In genomic region chr19:49766007-49766937, GRCh38 we compare ENCODE assay signal across 8 cellular contexts. TPM values are rescaled to one million over a fixed set of nuclear protein-coding genes. Genes with fewer than 3 reads are reported as not detected.
A peak's percentile ranks its signal among the peaks of the same experiment; 100 is the strongest.
DNase-seq lines count a peak whose midpoint lies in the region; ATAC-seq and TF ChIP-seq lines count a peak whose summit lies in the region.

No MANE protein-coding gene starts in this region.

- ATAC-seq in HG03457 (IDR thresholded peaks at IDR 0.05; ENCODE audit: unreplicated experiment) = peak; percentile 86

- no peaks in the 10 kb centered on the region for H3K27me3 ChIP-seq in BJ (ENCODE audit: control insufficient read depth, insufficient read depth, low read length)

- no peak for TF ChIP-seq CTCF in BJ (IDR thresholded peaks at IDR 0.05; ENCODE audit: insufficient read depth, low read depth, low read length)

- H3K4me3 ChIP-seq in BJ (ENCODE audit: low read depth, low read length) = peak overlapping the region; percentile 93

- peaks cover 1% of the 10 kb centered on the region for H3K36me3 ChIP-seq in BJ (ENCODE audit: control insufficient read depth, insufficient read depth, low read length)

- H3K27ac ChIP-seq in cingulate gyrus (ENCODE audit: low read depth, low read length) = peak overlapping the region; percentile 98

- CTCF ChIA-PET in BJ (lab: Yijun Ruan, JAX) = interaction anchor here (0.6 to 2.1 kb wide), 6 partner anchors 15 to 94 kb away, joined by 3 to 7 read pairs (median 4); no protein-coding TSS in a partner anchor

- DNase-seq in BJ (ENCODE audit: low read depth) (peak; percentile 100), GM19240 (ENCODE audit: insufficient read length, low spot score) (peak; percentile 99), NCI-H524 (lab: John Stamatoyannopoulos, UW) (peak; percentile 100), kidney glomerular epithelial cell (lab: John Stamatoyannopoulos, UW) (peak; percentile 100)
- DNase-seq in activated CD4-positive, alpha-beta T cell treated with anti-CD3 and anti-CD28 coated beads for 4 hours = peak; percentile 98 to 99
- DNase-seq in stimulated activated CD4-positive, alpha-beta T cell treated with anti-CD3 and anti-CD28 coated beads, Interleukin-15, amount 100 ng/mL, for 48 hours (ENCODE audit: low read depth in 2 of 2) = peak; percentile 98 to 99

- POLR2A ChIA-PET in BJ (lab: Charles Lee) = interaction anchor here (0.6 to 0.9 kb wide), 4 partner anchors 8 to 234 kb away, joined by 3 to 5 read pairs (median 4); no protein-coding TSS in a partner anchor

RNA-seq across cellular contexts. Expression of gene AP2A1, which starts 0.5 kb away (rescaled TPM):
- polyA plus RNA-seq in BJ (2011; rRNA removed) = 82.1 and 153 TPM in 2 replicates
- polyA minus RNA-seq in BJ (2011; rRNA and poly(A)+ RNA removed) = 110 and 142 TPM in 2 replicates

RNA-seq across cellular contexts. Expression of gene TSKS, which starts 3.2 kb away (rescaled TPM):
- polyA plus RNA-seq in BJ (2011; rRNA removed) = 0.11 and 0.15 TPM in 2 replicates
- not detected in 2 replicates for polyA minus RNA-seq in BJ (2011; rRNA and poly(A)+ RNA removed)

RNA-seq across cellular contexts. Expression of gene FUZ, which starts 46.8 kb away (rescaled TPM):
- polyA plus RNA-seq in BJ (2011; rRNA removed) = 8.3 and 14.3 TPM in 2 replicates
- polyA minus RNA-seq in BJ (2011; rRNA and poly(A)+ RNA removed) = 4.6 and 6.4 TPM in 2 replicates

RNA-seq across cellular contexts. Expression of gene MED25, which starts 51.8 kb away (rescaled TPM):
- 12.3 and 27.7 TPM in 2 replicates for polyA plus RNA-seq in BJ (2011; rRNA removed)
- 20.0 and 34.8 TPM in 2 replicates for polyA minus RNA-seq in BJ (2011; rRNA and poly(A)+ RNA removed)

Comparison
In these comparisons a context has a peak if more than half of its experiments do, and no peak if none do; other contexts are left out.
1. Peak in every context shown above with its lines: DNase-seq, ATAC-seq, H3K4me3 ChIP-seq and H3K27ac ChIP-seq.